ENCODE assay signal across 8 cellular contexts in genomic region chr6:33812669-33813068, GRCh38. TPM values are rescaled to one million over a fixed set of nuclear protein-coding genes. Genes with fewer than 3 reads are reported as not detected.
DNase-seq lines count a peak whose midpoint lies in the region; ATAC-seq and TF ChIP-seq lines count a peak whose summit lies in the region.

No MANE protein-coding gene starts in this region.

- no peaks in the 10 kb centered on the region for H3K9me3 ChIP-seq in smooth muscle cell (replicated peaks; ENCODE audit: low read depth)

- H3K9me3 Mint-ChIP-seq in glutamatergic neuron (ENCODE audit: unreplicated experiment): peaks cover 15% of the 10 kb centered on the region

- 5% methylated on average over 11 of the region's 11 CpGs for WGBS in smooth muscle cell (ENCODE audit: low lambda C conversion rate)

- no peaks in the 10 kb centered on the region for H3F3A ChIP-seq in smooth muscle cell (ENCODE audit: low read depth)

- peak overlapping the region; percentile 93 for H3K27ac Mint-ChIP-seq in glutamatergic neuron (ENCODE audit: unreplicated experiment)

- H3K36me3 Mint-ChIP-seq in glutamatergic neuron (ENCODE audit: unreplicated experiment): no peaks in the 10 kb centered on the region

- H3K4me3 ChIP-seq in smooth muscle cell: no peak overlapping the region

- H3K36me3 ChIP-seq in smooth muscle cell (ENCODE audit: low read depth): no peaks in the 10 kb centered on the region

- peak; percentile 13 for DNase-seq in NOMO-1 treated with dmso at 0.1 percent for 144 hours (lab: John Stamatoyannopoulos, UW; ENCODE audit: unreplicated experiment)
- DNase-seq in NOMO-1 treated with DMSO at 0.1 percent for 48 hours (lab: John Stamatoyannopoulos, UW; ENCODE audit: unreplicated experiment): no peak
- DNase-seq in MV-4-11 (lab: John Stamatoyannopoulos, UW): peak; percentile 28
- DNase-seq in activated CD8-positive, alpha-beta memory T cell treated with anti-CD3 and anti-CD28 coated beads for 24 hours: peak; percentile 66
- DNase-seq in glutamatergic neuron: peak; percentile 43
- DNase-seq in smooth muscle cell (lab: John Stamatoyannopoulos, UW; ENCODE audit: unreplicated experiment): peak; percentile 20
- no peak for DNase-seq in COLO668 (lab: John Stamatoyannopoulos, UW; ENCODE audit: unreplicated experiment)

- no peak overlapping the region for H3K9ac ChIP-seq in smooth muscle cell (ENCODE audit: low read depth)

- H4K20me1 ChIP-seq in smooth muscle cell (ENCODE audit: low read depth): no peaks in the 10 kb centered on the region

- H3K4me2 ChIP-seq in smooth muscle cell: no peak overlapping the region

- peaks cover 18% of the 10 kb centered on the region for H3K27me3 ChIP-seq in smooth muscle cell (ENCODE audit: low read depth)

- H3K4me1 Mint-ChIP-seq in glutamatergic neuron (ENCODE audit: low read depth, unreplicated experiment): peaks cover 57% of the 10 kb centered on the region

- H3K27ac ChIP-seq in smooth muscle cell (ENCODE audit: low read depth): no peak overlapping the region

- H3K4me3 Mint-ChIP-seq in glutamatergic neuron (ENCODE audit: unreplicated experiment): peak overlapping the region; percentile 30

- TF ChIP-seq CTCF in glutamatergic neuron (IDR thresholded peaks at IDR 0.05; ENCODE audit: partially characterized antibody, unreplicated experiment) (no peak), smooth muscle cell (IDR thresholded peaks at IDR 0.05; ENCODE audit: borderline replicate concordance, insufficient read depth, poor library complexity, severe bottlenecking) (peak; percentile 20)

- H3K27me3 Mint-ChIP-seq in glutamatergic neuron (ENCODE audit: unreplicated experiment): peaks cover 5% of the 10 kb centered on the region

- H3K4me1 ChIP-seq in smooth muscle cell (ENCODE audit: low read depth): peaks cover 18% of the 10 kb centered on the region

- H2AFZ ChIP-seq in smooth muscle cell (ENCODE audit: low read depth): no peak overlapping the region

- no peaks in the 10 kb centered on the region for H3K79me2 ChIP-seq in smooth muscle cell (ENCODE audit: low read depth)

- ATAC-seq in GM21576 (IDR thresholded peaks at IDR 0.05; ENCODE audit: unreplicated experiment): no peak

RNA-seq across cellular contexts. Expression of gene MLN, which starts 8.9 kb away (rescaled TPM):
- total RNA-seq in glutamatergic neuron (ENCODE audit: unreplicated experiment): not detected
- not detected in 2 replicates for total RNA-seq in smooth muscle cell
- polyA plus RNA-seq in smooth muscle cell: not detected in 2 replicates

RNA-seq across cellular contexts. Expression of gene LEMD2, which starts 23.7 kb away (rescaled TPM):
- 82.4 TPM for total RNA-seq in glutamatergic neuron (ENCODE audit: unreplicated experiment)
- 48.8 and 52.4 TPM in 2 replicates for total RNA-seq in smooth muscle cell
- 87.3 and 91.6 TPM in 2 replicates for polyA plus RNA-seq in smooth muscle cell

Comparison
In these comparisons a context has a peak if more than half of its experiments do, and no peak if none do; other contexts are left out.
1. DNase-seq: peak in NOMO-1 treated with dmso at 0.1 percent for 144 hours (single experiment), MV-4-11 (single experiment), activated CD8-positive, alpha-beta memory T cell treated with anti-CD3 and anti-CD28 coated beads for 24 hours (single experiment), glutamatergic neuron (single experiment) and smooth muscle cell (single experiment); none in NOMO-1 treated with DMSO at 0.1 percent for 48 hours (single experiment) and COLO668 (single experiment).